1 cellular context compared by ENCODE assay signal in the genomic region with DNA sequence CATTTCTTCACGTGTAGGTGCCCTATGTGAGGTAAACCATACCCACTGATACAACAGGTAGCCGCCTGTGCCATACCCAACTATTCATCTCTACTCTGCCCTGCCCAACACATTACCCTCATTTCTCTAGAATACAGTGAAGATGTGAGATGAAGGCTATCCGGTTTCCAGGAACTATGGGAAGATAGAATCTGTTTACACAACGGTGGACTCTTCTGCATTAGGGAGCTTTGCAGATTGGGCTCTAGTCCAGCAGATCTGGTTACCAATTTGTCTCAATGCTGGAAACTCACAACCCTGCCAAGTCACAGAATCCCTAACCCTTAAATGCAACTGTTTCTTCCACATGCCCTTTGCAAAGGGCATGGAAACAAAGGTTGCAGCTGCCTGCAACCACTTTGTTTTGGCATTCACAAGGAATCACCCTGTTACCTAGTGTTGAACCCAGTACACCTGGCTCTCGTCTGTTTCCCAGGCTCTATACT.
TF ChIP-seq lines count a peak whose summit lies in the region.

No MANE protein-coding gene starts in this region.

TF ChIP-seq in K562, 482 proteins besides CTCF, POLR2A, EP300 and RAD21 (continued from another document):
- TF ChIP-seq ZBTB40 (IDR thresholded peaks at IDR 0.05), result 0 out of 2 replicates have a peak, but pooled peaks have one; percentile 8
- TF ChIP-seq ZBTB40 (CRISPR knock-in tag; IDR thresholded peaks at IDR 0.05), result no peak
- peak; percentile 84 for TF ChIP-seq CTBP1 (IDR thresholded peaks at IDR 0.05; ENCODE audit: borderline replicate concordance)
